ENCODE assay signal across 20 cellular contexts in the genomic region with DNA sequence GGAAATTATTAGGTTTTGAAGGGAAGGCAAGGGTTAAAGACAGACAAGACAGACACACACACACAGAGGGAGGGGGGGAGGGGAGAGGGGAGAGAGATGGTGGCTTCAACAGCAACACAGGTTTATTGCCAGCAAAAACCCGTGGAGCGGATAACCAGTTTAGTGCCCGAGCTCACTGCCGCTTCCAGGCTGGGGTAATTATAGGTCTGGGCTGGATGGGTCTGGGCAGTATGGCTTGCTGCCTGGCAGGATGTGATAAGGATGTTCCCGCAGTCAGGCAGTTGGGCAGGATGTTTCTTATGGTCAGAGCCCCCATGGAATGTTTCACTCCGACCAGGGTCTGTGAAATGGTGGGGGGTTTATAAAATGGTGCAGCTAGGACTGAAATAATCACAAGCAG. TPM values are rescaled to one million over a fixed set of nuclear protein-coding genes. Genes with fewer than 3 reads are reported as not detected.
DNase-seq lines count a peak whose midpoint lies in the region; FAIRE-seq and TF ChIP-seq lines count a peak whose summit lies in the region.
"Had no signal": no experiment of that assay in that cellular context is flagged by ENCODE, and none has a peak within 500 bp of the region (broad histone marks: within the 10 kb centered on the region; RNA-seq: fewer than 3 reads in every experiment).

No MANE protein-coding gene starts in this region.

- no peaks in the 10 kb centered on the region for H3K36me3 ChIP-seq in endothelial cell of umbilical vein (ENCODE audit: control insufficient read depth in 2 of 2, extremely low read depth in 1 of 2, insufficient read depth in 2 of 2, low read length in 2 of 2)
- peaks cover 0 to 3% of the 10 kb centered on the region in 2 donors for H3K36me3 ChIP-seq in neuronal stem cell (replicated peaks in 1 of 2; ENCODE audit: control insufficient read depth in 2 of 2, insufficient read depth in 2 of 2, low read length in 2 of 2)
- H3K36me3 ChIP-seq: neutrophil, upper lobe of right lung had no signal

- H3K9ac ChIP-seq in endothelial cell of umbilical vein (replicated peaks; ENCODE audit: extremely low read depth, insufficient read depth, low read length) = no peak overlapping the region
- H3K9ac ChIP-seq in neuronal stem cell (ENCODE audit: low read depth, low read length, poor library complexity) = no peak overlapping the region
- H3K9ac ChIP-seq: KMS-11 had no signal

- H3K4me2 ChIP-seq in endothelial cell of umbilical vein (ENCODE audit: insufficient read depth, low read length) = peak overlapping the region; percentile 61
- H3K4me2 ChIP-seq in neuronal stem cell (ENCODE audit: insufficient read depth, low read length, poor library complexity, severe bottlenecking) = no peak overlapping the region
- H3K4me2 ChIP-seq: KMS-11 had no signal

- peaks cover 2% of the 10 kb centered on the region for H3K4me1 ChIP-seq in endothelial cell of umbilical vein (ENCODE audit: control insufficient read depth, extremely low read depth, insufficient read depth, low read length)
- peaks cover 0 to 3% of the 10 kb centered on the region in 2 donors for H3K4me1 ChIP-seq in neuronal stem cell (ENCODE audit: control insufficient read depth in 2 of 2, insufficient read depth in 1 of 2, low read depth in 1 of 2, low read length in 2 of 2)

- DNase-seq in GDM1 (lab: John Stamatoyannopoulos, UW) = peak; percentile 90
- DNase-seq in NCI-H748 (lab: John Stamatoyannopoulos, UW; ENCODE audit: unreplicated experiment) = peak; percentile 85
- DNase-seq in endothelial cell of umbilical vein (ENCODE audit: low read depth, low spot score) = peak; percentile 87
- no peak for DNase-seq in neuronal stem cell (ENCODE audit: low spot score)
- no peak for DNase-seq in mesenteric fat pad (ENCODE audit: low spot score)
- DNase-seq in activated CD8-positive, alpha-beta memory T cell treated with anti-CD3 and anti-CD28 coated beads for 24 hours = no peak
- DNase-seq in RCC 7860 (ENCODE audit: low spot score) = no peak
- DNase-seq: activated CD4-positive, alpha-beta T cell treated with anti-CD3 and anti-CD28 coated beads, Interleukin-2, amount 50 U/mL, for 1 hour; activated T-cell treated with anti-CD3 and anti-CD28 coated beads, Interleukin-2, amount 50 U/mL, for 48 hours; effector memory CD4-positive, alpha-beta T cell; HCEC 1CT; mesenchymal stem cell; NCI-H1436 treated with DMSO at 0.1 percent for 48 hours; NCI-H526 treated with DMSO at 0.1 percent for 48 hours; upper lobe of right lung had no signal

- intact Hi-C loops in endothelial cell of umbilical vein (cut with micrococcal nuclease) = no loop called here

- H3K27ac ChIP-seq in endothelial cell of umbilical vein (ENCODE audit: insufficient read depth, low read depth, low read length) (no peak overlapping the region), neuronal stem cell (replicated peaks; ENCODE audit: low read length) (no peak overlapping the region)
- H3K27ac ChIP-seq: KMS-11, neutrophil, upper lobe of right lung had no signal

- H3K4me3 ChIP-seq in endothelial cell of umbilical vein (replicated peaks in 1 of 3; ENCODE audit: insufficient read depth in 1 of 3, low read depth in 1 of 3, low read length in 3 of 3) (no peak overlapping the region), neuronal stem cell (ENCODE audit: low read length in 2 of 2) (peak overlapping the region in 1 of 2 donors; percentile 4)
- H3K4me3 ChIP-seq: upper lobe of right lung had no signal

- no peak overlapping the region for H2BK12ac ChIP-seq in neuronal stem cell (ENCODE audit: low read length)

- no peak overlapping the region for H3K18ac ChIP-seq in neuronal stem cell (ENCODE audit: low read length)

- no peak for TF ChIP-seq CTCF in endothelial cell of umbilical vein (IDR thresholded peaks at IDR 0.05; ENCODE audit: extremely low read depth in 1 of 2, insufficient read depth in 1 of 2, low read depth in 1 of 2, low read length in 2 of 2)

- H2AFZ ChIP-seq in endothelial cell of umbilical vein (ENCODE audit: low read depth, low read length) = peak overlapping the region; percentile 32
- peak overlapping the region; percentile 86 for H2AFZ ChIP-seq in neuronal stem cell (ENCODE audit: low read length)

- WGBS in neuronal stem cell (ENCODE audit: extremely low coverage in 2 of 2, insufficient read length in 2 of 2, insufficient replicate concordance in 1 of 2), 2 donors = no CpG with 5 or more reads among the region's 6 CpGs

- no peak overlapping the region for H3K23ac ChIP-seq in neuronal stem cell (ENCODE audit: low read depth, low read length, poor library complexity)

- CTCF ChIA-PET in endothelial cell of umbilical vein (lab: Charles Lee) = interaction anchor here (0.9 to 3.7 kb wide), 4 partner anchors 16 to 115 kb away, joined by 3 to 11 read pairs (median 8); no protein-coding TSS in a partner anchor

- no peak overlapping the region for H3K14ac ChIP-seq in neuronal stem cell (ENCODE audit: low read length)

- H2BK120ac ChIP-seq in neuronal stem cell (ENCODE audit: low read depth, low read length) = no peak overlapping the region

- FAIRE-seq in endothelial cell of umbilical vein (lab: Jason Lieb, UNC) (no peak), RCC 7860 (lab: Jason Lieb, UNC) (no peak)
- FAIRE-seq: bronchial epithelial cell had no signal

- H3K4ac ChIP-seq in neuronal stem cell (ENCODE audit: low read length) = no peak overlapping the region

- H3K9me1 ChIP-seq in endothelial cell of umbilical vein (replicated peaks; ENCODE audit: control insufficient read depth, extremely low read depth, insufficient read depth, low read length) = no peaks in the 10 kb centered on the region

- H4K8ac ChIP-seq in neuronal stem cell (ENCODE audit: low read depth, low read length) = no peak overlapping the region

- dilution Hi-C loops in endothelial cell of umbilical vein (cut with MboI; ENCODE audit: extremely low pct_ligation_motif_present, low sequenced_read_pairs) = no loop called here

- peaks cover 22% of the 10 kb centered on the region for H3K79me2 ChIP-seq in endothelial cell of umbilical vein (ENCODE audit: control insufficient read depth, insufficient read depth, low read length)

- H2BK5ac ChIP-seq in neuronal stem cell (ENCODE audit: low read length) = no peak overlapping the region

- no peaks in the 10 kb centered on the region for H4K20me1 ChIP-seq in endothelial cell of umbilical vein (replicated peaks; ENCODE audit: control insufficient read depth, extremely low read depth, insufficient read depth, low read length)

- H3K27me3 ChIP-seq in endothelial cell of umbilical vein (ENCODE audit: control insufficient read depth in 2 of 2, insufficient read depth in 2 of 2, low read length in 2 of 2) = peaks cover 0 to 10% of the 10 kb centered on the region in 2 experiments
- H3K27me3 ChIP-seq in neuronal stem cell (ENCODE audit: control insufficient read depth in 3 of 3, insufficient read depth in 3 of 3, low read depth in 1 of 3, low read length in 3 of 3) = no peaks in the 10 kb centered on the region
- H3K27me3 ChIP-seq: upper lobe of right lung had no signal

- no peak for TF ChIP-seq POLR2A in endothelial cell of umbilical vein (IDR thresholded peaks at IDR 0.05; ENCODE audit: low read depth, low read length)

- peaks cover 8% of the 10 kb centered on the region for H3K79me1 ChIP-seq in neuronal stem cell (ENCODE audit: low read depth, low read length)

- no TSS peak for BruUV-seq in endothelial cell of umbilical vein (replicated peaks; lab: Mats Ljungman, UMichigan)

- no peak overlapping the region for H4K91ac ChIP-seq in neuronal stem cell (ENCODE audit: low read depth, low read length, poor library complexity)

- POLR2A ChIA-PET in endothelial cell of umbilical vein (lab: Charles Lee) = no interaction called here

- no peak overlapping the region for H2BK15ac ChIP-seq in neuronal stem cell (ENCODE audit: low read length)

- H3K9me3 ChIP-seq in endothelial cell of umbilical vein (replicated peaks; ENCODE audit: control insufficient read depth, insufficient read depth, low read length) (no peaks in the 10 kb centered on the region), neuronal stem cell (replicated peaks in 1 of 2; ENCODE audit: control insufficient read depth in 2 of 2, insufficient read depth in 1 of 2, low read depth in 1 of 2, low read length in 2 of 2) (no peaks in the 10 kb centered on the region)
- H3K9me3 ChIP-seq: neutrophil, upper lobe of right lung had no signal

- H2AK5ac ChIP-seq in neuronal stem cell (ENCODE audit: low read depth, low read length) = no peak overlapping the region

TF ChIP-seq in endothelial cell of umbilical vein, 7 proteins besides CTCF, POLR2A, EP300 and RAD21 (continues in another document):
- TF ChIP-seq MYC (IDR thresholded peaks at IDR 0.05; ENCODE audit: low read depth, low read length) = no peak
- no peak for TF ChIP-seq EZH2 (IDR thresholded peaks at IDR 0.05; ENCODE audit: borderline replicate concordance, low read depth, low read length, severe bottlenecking)
- no peak for TF ChIP-seq FOS (IDR thresholded peaks at IDR 0.05; ENCODE audit: borderline replicate concordance, insufficient read depth, low read length)
- no peak for TF ChIP-seq GATA2 (IDR thresholded peaks at IDR 0.05; ENCODE audit: insufficient read depth, insufficient read length, low read depth, low read length)

RNA-seq across cellular contexts. Expression of a gene that starts 4.4 kb away (rescaled TPM):
- total RNA-seq in endothelial cell of umbilical vein (0.83 and 1.4 TPM in 2 replicates), mesenteric fat pad (5.4 TPM)
- polyA plus RNA-seq in endothelial cell of umbilical vein = 0.52 and 0.57 TPM in 2 replicates
- 0.27 and 0.31 TPM in 2 replicates for polyA plus RNA-seq in endothelial cell of umbilical vein (2011; cell fraction: cytosol; rRNA removed)
- 3.5 and 4.1 TPM in 2 replicates for polyA plus RNA-seq in endothelial cell of umbilical vein (2011; cell fraction: nucleus; rRNA removed)
- 0.37 TPM in 2 replicates for polyA plus RNA-seq in endothelial cell of umbilical vein (2012)
- polyA minus RNA-seq in endothelial cell of umbilical vein = 1.8 and 3.6 TPM in 2 replicates
- polyA minus RNA-seq in endothelial cell of umbilical vein (2011; cell fraction: cytosol; rRNA and poly(A)+ RNA removed) = 12.5 TPM
- 0.53 and 1.0 TPM in 2 replicates for polyA minus RNA-seq in endothelial cell of umbilical vein (2011; cell fraction: nucleus; rRNA and poly(A)+ RNA removed)
- not detected for polyA plus RNA-seq in neuronal stem cell (2013, experiment 1 of 2)
- not detected for polyA plus RNA-seq in neuronal stem cell (2013, experiment 2 of 2)

RNA-seq across cellular contexts. Expression of a gene that starts 18.5 kb away (rescaled TPM):
- not detected in 2 replicates for total RNA-seq in endothelial cell of umbilical vein
- not detected in 2 replicates for polyA plus RNA-seq in endothelial cell of umbilical vein
- not detected in 2 replicates for polyA plus RNA-seq in endothelial cell of umbilical vein (2011; cell fraction: cytosol; rRNA removed)
- not detected in 2 replicates for polyA plus RNA-seq in endothelial cell of umbilical vein (2011; cell fraction: nucleus; rRNA removed)
- polyA plus RNA-seq in endothelial cell of umbilical vein (2012) = not detected in 2 replicates
- not detected in 2 replicates for polyA minus RNA-seq in endothelial cell of umbilical vein
- not detected for polyA minus RNA-seq in endothelial cell of umbilical vein (2011; cell fraction: cytosol; rRNA and poly(A)+ RNA removed)
- not detected in 2 replicates for polyA minus RNA-seq in endothelial cell of umbilical vein (2011; cell fraction: nucleus; rRNA and poly(A)+ RNA removed)
- not detected for polyA plus RNA-seq in neuronal stem cell (2013, experiment 1 of 2)
- polyA plus RNA-seq in neuronal stem cell (2013, experiment 2 of 2) = not detected
- not detected for total RNA-seq in mesenteric fat pad
- total RNA-seq: bronchial epithelial cell, fibroblast of villous mesenchyme, upper lobe of right lung had no signal
- polyA plus RNA-seq: BJ had no signal

Comparison
In these comparisons a context has a peak if more than half of its experiments do, and no peak if none do; other contexts are left out.
1. DNase-seq: peak in GDM1 (single experiment), NCI-H748 (single experiment) and endothelial cell of umbilical vein (single experiment); none in neuronal stem cell (single experiment), mesenteric fat pad (single experiment), activated CD8-positive, alpha-beta memory T cell treated with anti-CD3 and anti-CD28 coated beads for 24 hours (single experiment) and RCC 7860 (single experiment).